In the genomic region with DNA sequence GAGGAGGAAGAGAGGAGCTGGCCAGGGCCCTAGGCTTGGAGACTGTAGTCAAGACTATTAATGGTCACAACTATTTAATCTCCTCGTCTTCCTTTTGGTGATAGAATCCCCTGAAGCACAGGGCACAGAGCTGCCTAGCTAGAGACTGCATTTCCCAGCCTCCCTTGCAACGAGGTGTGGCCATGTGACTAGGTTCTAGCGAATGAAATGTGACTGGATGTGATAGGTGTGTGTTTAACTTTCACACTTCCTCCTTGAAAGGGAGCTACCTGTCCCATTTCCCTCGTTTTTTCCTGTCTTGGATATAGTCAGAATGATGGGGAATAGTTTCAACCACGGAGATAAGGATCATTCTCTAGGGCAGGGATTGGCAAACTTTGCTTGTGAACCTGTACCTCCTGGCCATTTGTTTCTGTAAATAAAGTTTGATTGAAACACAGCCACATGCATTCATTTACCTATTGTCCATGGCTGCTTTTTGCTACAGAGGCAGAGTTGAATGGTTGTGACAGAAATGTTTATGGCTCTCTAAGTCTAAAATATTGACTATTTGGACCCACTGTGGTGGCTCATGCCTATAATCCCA, we compare ENCODE assay signal across 2 cellular contexts.
TF ChIP-seq lines count a peak whose summit lies in the region.

No MANE protein-coding gene starts in this region.

TF ChIP-seq in IMR-90, 13 proteins besides CTCF, POLR2A, EP300 and RAD21:
- no peak for TF ChIP-seq BHLHE40 (IDR thresholded peaks at IDR 0.05; ENCODE audit: low read depth, low read length)
- TF ChIP-seq, protein P1, sequence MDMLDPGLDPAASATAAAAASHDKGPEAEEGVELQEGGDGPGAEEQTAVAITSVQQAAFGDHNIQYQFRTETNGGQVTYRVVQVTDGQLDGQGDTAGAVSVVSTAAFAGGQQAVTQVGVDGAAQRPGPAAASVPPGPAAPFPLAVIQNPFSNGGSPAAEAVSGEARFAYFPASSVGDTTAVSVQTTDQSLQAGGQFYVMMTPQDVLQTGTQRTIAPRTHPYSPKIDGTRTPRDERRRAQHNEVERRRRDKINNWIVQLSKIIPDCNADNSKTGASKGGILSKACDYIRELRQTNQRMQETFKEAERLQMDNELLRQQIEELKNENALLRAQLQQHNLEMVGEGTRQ (IDR thresholded peaks at IDR 0.05; ENCODE audit: low read depth, low read length): 0 out of 2 replicates have a peak, but pooled peaks have one; percentile 8

TF ChIP-seq in GM12878, 131 proteins besides CTCF, POLR2A, EP300 and RAD21:
- TF ChIP-seq ZNF622 (IDR thresholded peaks at IDR 0.05) (no peak), JUND (IDR thresholded peaks at IDR 0.05; ENCODE audit: low read depth, low read length) (no peak), ESRRA (IDR thresholded peaks at IDR 0.05; ENCODE audit: low read length) (no peak), STAT1 (conservative IDR thresholded peaks at IDR 0.05) (no peak), ASH2L (IDR thresholded peaks at IDR 0.05; ENCODE audit: borderline replicate concordance, low read depth) (no peak), RFX5 (IDR thresholded peaks at IDR 0.05; ENCODE audit: low read depth, low read length) (no peak), KLF5 (IDR thresholded peaks at IDR 0.05; ENCODE audit: partially characterized antibody) (no peak), EED (IDR thresholded peaks at IDR 0.05; ENCODE audit: low read depth) (no peak), RBBP5 (conservative IDR thresholded peaks at IDR 0.05) (no peak), MYB (IDR thresholded peaks at IDR 0.05; ENCODE audit: borderline replicate concordance, low read depth, low read length) (no peak), SMAD1 (IDR thresholded peaks at IDR 0.05; ENCODE audit: low read depth, partially characterized antibody) (no peak), ZNF24 (IDR thresholded peaks at IDR 0.05) (no peak)
- TF ChIP-seq, protein P2, sequence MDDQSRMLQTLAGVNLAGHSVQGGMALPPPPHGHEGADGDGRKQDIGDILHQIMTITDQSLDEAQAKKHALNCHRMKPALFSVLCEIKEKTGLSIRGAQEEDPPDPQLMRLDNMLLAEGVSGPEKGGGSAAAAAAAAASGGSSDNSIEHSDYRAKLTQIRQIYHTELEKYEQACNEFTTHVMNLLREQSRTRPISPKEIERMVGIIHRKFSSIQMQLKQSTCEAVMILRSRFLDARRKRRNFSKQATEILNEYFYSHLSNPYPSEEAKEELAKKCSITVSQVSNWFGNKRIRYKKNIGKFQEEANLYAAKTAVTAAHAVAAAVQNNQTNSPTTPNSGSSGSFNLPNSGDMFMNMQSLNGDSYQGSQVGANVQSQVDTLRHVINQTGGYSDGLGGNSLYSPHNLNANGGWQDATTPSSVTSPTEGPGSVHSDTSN (IDR thresholded peaks at IDR 0.05; ENCODE audit: insufficient replicate concordance, low read depth, low read length): no peak
- TF ChIP-seq, protein P1 (IDR thresholded peaks at IDR 0.05; ENCODE audit: borderline replicate concordance, low read depth, low read length): peak; percentile 29; the same call in 1 of the 2 replicates
- TF ChIP-seq, protein P3, sequence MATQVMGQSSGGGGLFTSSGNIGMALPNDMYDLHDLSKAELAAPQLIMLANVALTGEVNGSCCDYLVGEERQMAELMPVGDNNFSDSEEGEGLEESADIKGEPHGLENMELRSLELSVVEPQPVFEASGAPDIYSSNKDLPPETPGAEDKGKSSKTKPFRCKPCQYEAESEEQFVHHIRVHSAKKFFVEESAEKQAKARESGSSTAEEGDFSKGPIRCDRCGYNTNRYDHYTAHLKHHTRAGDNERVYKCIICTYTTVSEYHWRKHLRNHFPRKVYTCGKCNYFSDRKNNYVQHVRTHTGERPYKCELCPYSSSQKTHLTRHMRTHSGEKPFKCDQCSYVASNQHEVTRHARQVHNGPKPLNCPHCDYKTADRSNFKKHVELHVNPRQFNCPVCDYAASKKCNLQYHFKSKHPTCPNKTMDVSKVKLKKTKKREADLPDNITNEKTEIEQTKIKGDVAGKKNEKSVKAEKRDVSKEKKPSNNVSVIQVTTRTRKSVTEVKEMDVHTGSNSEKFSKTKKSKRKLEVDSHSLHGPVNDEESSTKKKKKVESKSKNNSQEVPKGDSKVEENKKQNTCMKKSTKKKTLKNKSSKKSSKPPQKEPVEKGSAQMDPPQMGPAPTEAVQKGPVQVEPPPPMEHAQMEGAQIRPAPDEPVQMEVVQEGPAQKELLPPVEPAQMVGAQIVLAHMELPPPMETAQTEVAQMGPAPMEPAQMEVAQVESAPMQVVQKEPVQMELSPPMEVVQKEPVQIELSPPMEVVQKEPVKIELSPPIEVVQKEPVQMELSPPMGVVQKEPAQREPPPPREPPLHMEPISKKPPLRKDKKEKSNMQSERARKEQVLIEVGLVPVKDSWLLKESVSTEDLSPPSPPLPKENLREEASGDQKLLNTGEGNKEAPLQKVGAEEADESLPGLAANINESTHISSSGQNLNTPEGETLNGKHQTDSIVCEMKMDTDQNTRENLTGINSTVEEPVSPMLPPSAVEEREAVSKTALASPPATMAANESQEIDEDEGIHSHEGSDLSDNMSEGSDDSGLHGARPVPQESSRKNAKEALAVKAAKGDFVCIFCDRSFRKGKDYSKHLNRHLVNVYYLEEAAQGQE (IDR thresholded peaks at IDR 0.05; ENCODE audit: low read depth, low read length): no peak
- TF ChIP-seq, protein P4, sequence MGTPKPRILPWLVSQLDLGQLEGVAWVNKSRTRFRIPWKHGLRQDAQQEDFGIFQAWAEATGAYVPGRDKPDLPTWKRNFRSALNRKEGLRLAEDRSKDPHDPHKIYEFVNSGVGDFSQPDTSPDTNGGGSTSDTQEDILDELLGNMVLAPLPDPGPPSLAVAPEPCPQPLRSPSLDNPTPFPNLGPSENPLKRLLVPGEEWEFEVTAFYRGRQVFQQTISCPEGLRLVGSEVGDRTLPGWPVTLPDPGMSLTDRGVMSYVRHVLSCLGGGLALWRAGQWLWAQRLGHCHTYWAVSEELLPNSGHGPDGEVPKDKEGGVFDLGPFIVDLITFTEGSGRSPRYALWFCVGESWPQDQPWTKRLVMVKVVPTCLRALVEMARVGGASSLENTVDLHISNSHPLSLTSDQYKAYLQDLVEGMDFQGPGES (IDR thresholded peaks at IDR 0.05): no peak
- TF ChIP-seq, protein P5, sequence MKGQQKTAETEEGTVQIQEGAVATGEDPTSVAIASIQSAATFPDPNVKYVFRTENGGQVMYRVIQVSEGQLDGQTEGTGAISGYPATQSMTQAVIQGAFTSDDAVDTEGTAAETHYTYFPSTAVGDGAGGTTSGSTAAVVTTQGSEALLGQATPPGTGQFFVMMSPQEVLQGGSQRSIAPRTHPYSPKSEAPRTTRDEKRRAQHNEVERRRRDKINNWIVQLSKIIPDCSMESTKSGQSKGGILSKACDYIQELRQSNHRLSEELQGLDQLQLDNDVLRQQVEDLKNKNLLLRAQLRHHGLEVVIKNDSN (IDR thresholded peaks at IDR 0.05; ENCODE audit: borderline replicate concordance, extremely low read length, insufficient read depth, low read depth, low read length): peak; percentile 61
- TF ChIP-seq, protein P6, sequence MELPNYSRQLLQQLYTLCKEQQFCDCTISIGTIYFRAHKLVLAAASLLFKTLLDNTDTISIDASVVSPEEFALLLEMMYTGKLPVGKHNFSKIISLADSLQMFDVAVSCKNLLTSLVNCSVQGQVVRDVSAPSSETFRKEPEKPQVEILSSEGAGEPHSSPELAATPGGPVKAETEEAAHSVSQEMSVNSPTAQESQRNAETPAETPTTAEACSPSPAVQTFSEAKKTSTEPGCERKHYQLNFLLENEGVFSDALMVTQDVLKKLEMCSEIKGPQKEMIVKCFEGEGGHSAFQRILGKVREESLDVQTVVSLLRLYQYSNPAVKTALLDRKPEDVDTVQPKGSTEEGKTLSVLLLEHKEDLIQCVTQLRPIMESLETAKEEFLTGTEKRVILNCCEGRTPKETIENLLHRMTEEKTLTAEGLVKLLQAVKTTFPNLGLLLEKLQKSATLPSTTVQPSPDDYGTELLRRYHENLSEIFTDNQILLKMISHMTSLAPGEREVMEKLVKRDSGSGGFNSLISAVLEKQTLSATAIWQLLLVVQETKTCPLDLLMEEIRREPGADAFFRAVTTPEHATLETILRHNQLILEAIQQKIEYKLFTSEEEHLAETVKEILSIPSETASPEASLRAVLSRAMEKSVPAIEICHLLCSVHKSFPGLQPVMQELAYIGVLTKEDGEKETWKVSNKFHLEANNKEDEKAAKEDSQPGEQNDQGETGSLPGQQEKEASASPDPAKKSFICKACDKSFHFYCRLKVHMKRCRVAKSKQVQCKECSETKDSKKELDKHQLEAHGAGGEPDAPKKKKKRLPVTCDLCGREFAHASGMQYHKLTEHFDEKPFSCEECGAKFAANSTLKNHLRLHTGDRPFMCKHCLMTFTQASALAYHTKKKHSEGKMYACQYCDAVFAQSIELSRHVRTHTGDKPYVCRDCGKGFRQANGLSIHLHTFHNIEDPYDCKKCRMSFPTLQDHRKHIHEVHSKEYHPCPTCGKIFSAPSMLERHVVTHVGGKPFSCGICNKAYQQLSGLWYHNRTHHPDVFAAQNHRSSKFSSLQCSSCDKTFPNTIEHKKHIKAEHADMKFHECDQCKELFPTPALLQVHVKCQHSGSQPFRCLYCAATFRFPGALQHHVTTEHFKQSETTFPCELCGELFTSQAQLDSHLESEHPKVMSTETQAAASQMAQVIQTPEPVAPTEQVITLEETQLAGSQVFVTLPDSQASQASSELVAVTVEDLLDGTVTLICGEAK (IDR thresholded peaks at IDR 0.05; ENCODE audit: borderline replicate concordance): peak; percentile 52; the same call in 1 of the 2 replicates
TF ChIP-seq in GM12878: peak in this region for 3.
